Comparison of ENCODE assay signal across 9 cellular contexts in genomic region chr11:60905047-60905446, GRCh38. TPM values are rescaled to one million over a fixed set of nuclear protein-coding genes. Genes with fewer than 3 reads are reported as not detected.
DNase-seq lines count a peak whose midpoint lies in the region; ATAC-seq and TF ChIP-seq lines count a peak whose summit lies in the region.
"Had no signal": no experiment of that assay in that cellular context is flagged by ENCODE, and none has a peak within 500 bp of the region (broad histone marks: within the 10 kb centered on the region; RNA-seq: fewer than 3 reads in every experiment).

No MANE protein-coding gene starts in this region.

- no peaks in the 10 kb centered on the region for H3K27me3 Mint-ChIP-seq in activated naive CD8-positive, alpha-beta T cell treated with anti-CD3 and anti-CD28 coated beads, Interleukin-2, amount 50 U/mL, for 24 hours

- intact Hi-C loops in right cardiac atrium (cut with DNase I) (no loop called here), right lobe of liver (cut with DNase I) (no loop called here)

- no peak for TF ChIP-seq POLR2A in right lobe of liver (IDR thresholded peaks at IDR 0.05)

- peaks cover 32% of the 10 kb centered on the region for H3K36me3 ChIP-seq in right atrium auricular region
- peaks cover 0 to 37% (median 12%) of the 10 kb centered on the region in 4 donors for H3K36me3 ChIP-seq in right lobe of liver

- H3K9me3 Mint-ChIP-seq in activated naive CD8-positive, alpha-beta T cell treated with anti-CD3 and anti-CD28 coated beads, Interleukin-2, amount 50 U/mL, for 24 hours: peaks cover 5% of the 10 kb centered on the region

- H3K9me3 ChIP-seq in right cardiac atrium (ENCODE audit: control insufficient read depth, low read length) (no peaks in the 10 kb centered on the region), right atrium auricular region (no peaks in the 10 kb centered on the region), right lobe of liver (no peaks in the 10 kb centered on the region)

- H3K4me3 Mint-ChIP-seq in activated naive CD8-positive, alpha-beta T cell treated with anti-CD3 and anti-CD28 coated beads, Interleukin-2, amount 50 U/mL, for 24 hours: peak overlapping the region; percentile 88

- H3K4me3 ChIP-seq in right cardiac atrium (ENCODE audit: low read length) (peak overlapping the region; percentile 76), right atrium auricular region (peak overlapping the region in 1 of 2 donors; percentile 100), right lobe of liver (peak overlapping the region; percentile 75 to 100 (median 99))

- no peaks in the 10 kb centered on the region for H3K27me3 ChIP-seq in right cardiac atrium (ENCODE audit: control insufficient read depth, insufficient read depth)
- no peaks in the 10 kb centered on the region for H3K27me3 ChIP-seq in right atrium auricular region
- no peaks in the 10 kb centered on the region for H3K27me3 ChIP-seq in right lobe of liver

- H3K27ac Mint-ChIP-seq in activated naive CD8-positive, alpha-beta T cell treated with anti-CD3 and anti-CD28 coated beads, Interleukin-2, amount 50 U/mL, for 24 hours: peak overlapping the region; percentile 92

- WGBS in right cardiac atrium: 48% methylated on average over 6 of the region's 6 CpGs
- 59% methylated on average over 6 of the region's 6 CpGs for WGBS in right lobe of liver (ENCODE audit: insufficient coverage, low coverage, low lambda C conversion rate, missing lambda C conversion rate)

- peaks cover 41% of the 10 kb centered on the region for H3K4me1 Mint-ChIP-seq in activated naive CD8-positive, alpha-beta T cell treated with anti-CD3 and anti-CD28 coated beads, Interleukin-2, amount 50 U/mL, for 24 hours

- H3K36me3 Mint-ChIP-seq in activated naive CD8-positive, alpha-beta T cell treated with anti-CD3 and anti-CD28 coated beads, Interleukin-2, amount 50 U/mL, for 24 hours (ENCODE audit: low read depth): peaks cover 34% of the 10 kb centered on the region

- no peak overlapping the region for H3K27ac ChIP-seq in right cardiac atrium (ENCODE audit: low read length)
- peak overlapping the region in 1 of 2 donors; percentile 97 for H3K27ac ChIP-seq in right atrium auricular region
- peak overlapping the region in 1 of 3 donors; percentile 91 for H3K27ac ChIP-seq in right lobe of liver

- peaks cover 4% of the 10 kb centered on the region for H3K4me1 ChIP-seq in right cardiac atrium (ENCODE audit: control insufficient read depth, insufficient read depth, low read length)
- H3K4me1 ChIP-seq in right atrium auricular region: peaks cover 0 to 26% of the 10 kb centered on the region in 2 donors
- peaks cover 0 to 16% (median 7%) of the 10 kb centered on the region in 4 donors for H3K4me1 ChIP-seq in right lobe of liver

- TF ChIP-seq CTCF in right atrium auricular region (IDR thresholded peaks at IDR 0.05): no peak
- no peak for TF ChIP-seq CTCF in right lobe of liver (IDR thresholded peaks at IDR 0.05)

- no peak for DNase-seq in right cardiac atrium
- no peak for DNase-seq in right atrium auricular region (ENCODE audit: low spot score)
- no peak for DNase-seq in activated naive CD8-positive, alpha-beta T cell treated with anti-CD3 and anti-CD28 coated beads, Interleukin-2, amount 50 U/mL, for 24 hours
- DNase-seq in right lobe of liver: no peak
- DNase-seq in germinal center (ENCODE audit: low spot score): no peak
- no peak for DNase-seq in T-helper 9 cell
- DNase-seq: left cardiac atrium had no signal

- ATAC-seq in right cardiac atrium (no peak), right lobe of liver (no peak), GM19395 (IDR thresholded peaks at IDR 0.05; ENCODE audit: unreplicated experiment) (no peak), GM18909 (IDR thresholded peaks at IDR 0.05; ENCODE audit: poor library complexity, unreplicated experiment) (no peak)
- ATAC-seq in activated naive CD8-positive, alpha-beta T cell treated with anti-CD3 and anti-CD28 coated beads, Interleukin-2, amount 50 U/mL, for 24 hours: no peak

RNA-seq across cellular contexts. Expression of gene PRPF19, which starts 1.3 kb away (rescaled TPM):
- 10 to 100 TPM; 35.4 to 43.4 (median 38.8) TPM for total RNA-seq in right cardiac atrium
- polyA plus RNA-seq in right cardiac atrium: 31.5 TPM
- total RNA-seq in right atrium auricular region: 10 to 100 TPM; 20.3 to 46.2 TPM
- total RNA-seq in right lobe of liver: 10 to 100 TPM; 45.5 to 82.6 (median 48.3) TPM

RNA-seq across cellular contexts. Expression of gene TMEM109, which starts 8.9 kb away (rescaled TPM):
- total RNA-seq in right cardiac atrium (100 to 1,000 TPM; 103 to 119 (median 117) TPM), right atrium auricular region (100 to 1,000 TPM; 119 to 124 TPM), right lobe of liver (10 to 100 TPM; 29.0 to 40.9 (median 34.1) TPM)
- 112 TPM for polyA plus RNA-seq in right cardiac atrium

RNA-seq across cellular contexts. Expression of gene TMEM132A, which starts 19.2 kb away (rescaled TPM):
- total RNA-seq in right cardiac atrium (10 to 100 TPM in 1 of 4 donors, 1 to 10 TPM in 3; 5.1 to 10.2 (median 7.0) TPM), right atrium auricular region (1 to 10 TPM; 7.5 to 8.4 TPM), right lobe of liver (1 to 10 TPM in 4 of 6 experiments, under 1 TPM in 2; 0.76 to 4.2 (median 1.7) TPM)
- polyA plus RNA-seq in right cardiac atrium: 6.8 TPM

RNA-seq across cellular contexts. Expression of gene ZP1, which starts 37.7 kb away (rescaled TPM):
- total RNA-seq in right cardiac atrium (not detected), right atrium auricular region (not detected), right lobe of liver (not detected)
- 0.16 TPM for polyA plus RNA-seq in right cardiac atrium
- total RNA-seq: left cardiac atrium had no signal

RNA-seq across cellular contexts. Expression of gene SLC15A3, which starts 46.9 kb away (rescaled TPM):
- total RNA-seq in right cardiac atrium: 10 to 100 TPM; 17.4 to 24.7 (median 22.1) TPM
- 24.6 TPM for polyA plus RNA-seq in right cardiac atrium
- total RNA-seq in right atrium auricular region: 10 to 100 TPM; 12.9 to 17.5 TPM
- total RNA-seq in right lobe of liver: 10 to 100 TPM in 3 of 6 experiments, 1 to 10 TPM in 3; 7.2 to 22.2 (median 9.2) TPM
